Comparison of ENCODE assay signal across 9 cellular contexts in genomic region chr7:151633516-151633812, GRCh38.
A peak's percentile ranks its signal among the peaks of the same experiment; 100 is the strongest.
DNase-seq lines count a peak whose midpoint lies in the region; ATAC-seq, FAIRE-seq and TF ChIP-seq lines count a peak whose summit lies in the region.
"Had no signal": no experiment of that assay in that cellular context is flagged by ENCODE, and none has a peak within 500 bp of the region (broad histone marks: within the 10 kb centered on the region; RNA-seq: fewer than 3 reads in every experiment).

No MANE protein-coding gene starts in this region.

- in situ Hi-C loops in GM12878 (cut with MboI), result no loop called here

- H3K36me3 Mint-ChIP-seq in natural killer cell treated with Interleukin-12 subunit alpha and Interleukin-12 subunit beta and Interleukin-15 and Interleukin-18, amount 100 ng/mL, for 72 hours, result peaks cover 5% of the 10 kb centered on the region

- peak overlapping the region; percentile 95 for H3K4me2 ChIP-seq in GM12878 (ENCODE audit: control insufficient read depth, insufficient read depth)

- H3K36me3 ChIP-seq in HEK293 (ENCODE audit: control insufficient read depth in 2 of 2, insufficient read depth in 1 of 2, low read length in 2 of 2), result no peaks in the 10 kb centered on the region
- no peaks in the 10 kb centered on the region for H3K36me3 ChIP-seq in GM12878 (ENCODE audit: control insufficient read depth in 2 of 2, insufficient read depth in 2 of 2, low read length in 1 of 2)

- peak overlapping the region; percentile 99 for H3K4me3 Mint-ChIP-seq in natural killer cell treated with Interleukin-12 subunit alpha and Interleukin-12 subunit beta and Interleukin-15 and Interleukin-18, amount 100 ng/mL, for 72 hours

- peak overlapping the region; percentile 75 for H2AFZ ChIP-seq in GM12878 (ENCODE audit: control insufficient read depth, low read depth, low read length)

- H3K4me3 ChIP-seq in HEK293 (ENCODE audit: low read depth, low read length) (no peak overlapping the region), GM12878 (no peak overlapping the region)

- no peaks in the 10 kb centered on the region for H3K9me3 Mint-ChIP-seq in natural killer cell treated with Interleukin-12 subunit alpha and Interleukin-12 subunit beta and Interleukin-15 and Interleukin-18, amount 100 ng/mL, for 72 hours

- peaks cover 7% of the 10 kb centered on the region for H3K79me2 ChIP-seq in GM12878 (ENCODE audit: control insufficient read depth, insufficient read depth, low read length)

- no peak for TF ChIP-seq POLR2A in GM12878 (IDR thresholded peaks at IDR 0.05; ENCODE audit: low read depth, low read length)

- TF ChIP-seq CTCF in 22Rv1 (IDR thresholded peaks at IDR 0.05), result no peak
- TF ChIP-seq CTCF in HEK293 (tag by site-specific recombination; IDR thresholded peaks at IDR 0.05), result no peak
- TF ChIP-seq CTCF in GM12878 (IDR thresholded peaks at IDR 0.05 in 2 of 3, conservative IDR thresholded peaks at IDR 0.05 in 1 of 3; ENCODE audit: control insufficient read depth in 2 of 3, extremely low read depth in 1 of 3, insufficient read depth in 1 of 3, low read depth in 3 of 3, low read length in 3 of 3), result no peak

- BruUV-seq in GM12878 (replicated peaks; lab: Mats Ljungman, UMichigan), result no TSS peak

- WGBS in GM12878 (ENCODE audit: insufficient coverage, insufficient replicate concordance, low lambda C conversion rate, missing lambda C conversion rate), result 96% methylated on average over 1 of the region's 1 CpG

- SMC1A ChIA-PET in GM12878 (lab: Charles Lee; ENCODE audit: uncharacterized antibody, unreplicated experiment), result interaction anchor here (0.8 to 2.1 kb wide), 16 partner anchors 23 to 284 kb away, joined by 3 to 7 read pairs (median 4); no protein-coding TSS in a partner anchor

- peak overlapping the region; percentile 35; the same call in 1 of the 2 replicates for H3K9ac ChIP-seq in GM12878 (ENCODE audit: control insufficient read depth, insufficient read depth, low read length)

- H3K9me3 ChIP-seq in HEK293 (ENCODE audit: control insufficient read depth, insufficient read depth, low read depth, low read length), result no peaks in the 10 kb centered on the region
- no peaks in the 10 kb centered on the region; the same call in 1 of the 3 replicates for H3K9me3 ChIP-seq in GM12878 (replicated peaks; ENCODE audit: control insufficient read depth, insufficient read depth, low read length)

- DNase-seq in GM12878 (ENCODE audit: low read depth, low spot score) (no peak), NCI-H1048 (lab: John Stamatoyannopoulos, UW) (no peak)
- no peak for DNase-seq in natural killer cell treated with Interleukin-12 subunit alpha and Interleukin-12 subunit beta and Interleukin-15 and Interleukin-18, amount 100 ng/mL, for 72 hours (ENCODE audit: low spot score)
- DNase-seq: cortex of kidney had no signal

- no peaks in the 10 kb centered on the region; a peak in 1 of 4 replicates for H3K27me3 ChIP-seq in GM12878 (replicated peaks in 1 of 2; ENCODE audit: control insufficient read depth in 2 of 2, insufficient read depth in 2 of 2, low read length in 1 of 2)

- intact Hi-C loops in GM12878 (cut with micrococcal nuclease; ENCODE audit: unreplicated experiment), result loop anchor here (2.0 to 5.0 kb wide), 5 partner anchors 63 to 266 kb away; no protein-coding TSS in a partner anchor

- POLR2A ChIA-PET in HEK293 (lab: Yijun Ruan, JAX) (no interaction called here), GM12878 (lab: Charles Lee) (interaction anchor here (1.1 to 2.2 kb wide), 4 partner anchors 13 to 160 kb away, joined by 3 to 18 read pairs (median 5); partner anchors contain the start of gene RHEB)

- no peak for FAIRE-seq in GM12878 (lab: Jason Lieb, UNC)

- no peaks in the 10 kb centered on the region for H3K27me3 Mint-ChIP-seq in natural killer cell treated with Interleukin-12 subunit alpha and Interleukin-12 subunit beta and Interleukin-15 and Interleukin-18, amount 100 ng/mL, for 72 hours

- H4K20me1 ChIP-seq in GM12878 (ENCODE audit: control insufficient read depth, insufficient read depth), result no peaks in the 10 kb centered on the region

- ATAC-seq in GM12878 (no peak), HG02678 (IDR thresholded peaks at IDR 0.05; ENCODE audit: unreplicated experiment) (no peak), HG03520 (IDR thresholded peaks at IDR 0.05; ENCODE audit: unreplicated experiment) (no peak), GM19328 (IDR thresholded peaks at IDR 0.05; ENCODE audit: unreplicated experiment) (no peak)
- ATAC-seq in natural killer cell treated with Interleukin-12 subunit alpha and Interleukin-12 subunit beta and Interleukin-15 and Interleukin-18, amount 100 ng/mL, for 72 hours, result no peak

- peak overlapping the region; percentile 98 to 100 for H3K27ac Mint-ChIP-seq in natural killer cell treated with Interleukin-12 subunit alpha and Interleukin-12 subunit beta and Interleukin-15 and Interleukin-18, amount 100 ng/mL, for 72 hours

- CTCF ChIA-PET in HEK293 (lab: Yijun Ruan, JAX), result interaction anchor here (1.0 to 2.7 kb wide), 6 partner anchors 17 to 104 kb away, joined by 3 to 12 read pairs (median 6); no protein-coding TSS in a partner anchor
- CTCF ChIA-PET in GM12878 (lab: Yijun Ruan, JAX), result interaction anchor here (0.7 to 4.7 kb wide), 25 partner anchors 9 to 389 kb away, joined by 3 to 40 read pairs (median 5); partner anchors contain the start of gene RHEB

- H3K4me1 ChIP-seq in HEK293 (ENCODE audit: control insufficient read depth, insufficient read depth, low read length) (0 out of 2 replicates have a peak, but pooled peaks cover 4% of the 10 kb centered on the region), GM12878 (ENCODE audit: control insufficient read depth, insufficient read depth, low read length) (peaks cover 9% of the 10 kb centered on the region)

- H3K27ac ChIP-seq in 22Rv1, result peak overlapping the region; percentile 82; the same call in 1 of the 2 replicates
- H3K27ac ChIP-seq in HEK293 (ENCODE audit: extremely low read depth, low read depth, low read length), result no peak overlapping the region
- H3K27ac ChIP-seq in GM12878 (ENCODE audit: control insufficient read depth, insufficient read depth), result peak overlapping the region; percentile 90

- TF ChIP-seq RAD21 in GM12878 (IDR thresholded peaks at IDR 0.05; ENCODE audit: insufficient read depth, low read depth, low read length), result no peak

- peaks cover 22 to 23% of the 10 kb centered on the region in 2 donors for H3K4me1 Mint-ChIP-seq in natural killer cell treated with Interleukin-12 subunit alpha and Interleukin-12 subunit beta and Interleukin-15 and Interleukin-18, amount 100 ng/mL, for 72 hours (ENCODE audit: low read depth in 2 of 2)

- no peak for TF ChIP-seq EP300 in GM12878 (IDR thresholded peaks at IDR 0.05; ENCODE audit: borderline replicate concordance in 1 of 2, control insufficient read depth in 1 of 2, low read depth in 2 of 2, low read length in 2 of 2)

- RAD21 ChIA-PET in GM12878 (lab: Charles Lee; ENCODE audit: unreplicated experiment), result interaction anchor here (0.6 to 4.9 kb wide), 12 partner anchors 37 to 318 kb away, joined by 3 to 38 read pairs (median 6); partner anchors contain the start of gene RHEB

TF ChIP-seq in HEK293, 187 proteins besides CTCF, POLR2A, EP300 and RAD21:
- TF ChIP-seq SETDB1 (IDR thresholded peaks at IDR 0.05; ENCODE audit: insufficient read length, low read length), result peak; percentile 79
- peak; percentile 3; the same call in 1 of the 2 replicates for TF ChIP-seq ZNF311 (tag by site-specific recombination; IDR thresholded peaks at IDR 0.05; ENCODE audit: borderline replicate concordance)
- no peak for TF ChIP-seq ZNF48 (tag by site-specific recombination; IDR thresholded peaks at IDR 0.05)
- no peak for TF ChIP-seq ZNF488 (tag by site-specific recombination; IDR thresholded peaks at IDR 0.05)
- no peak for TF ChIP-seq BCL11B (tag by site-specific recombination; IDR thresholded peaks at IDR 0.05; ENCODE audit: low read depth)
- TF ChIP-seq WT1 (tag by site-specific recombination; IDR thresholded peaks at IDR 0.05), result no peak
- no peak for TF ChIP-seq ZNF521 (tag by site-specific recombination; IDR thresholded peaks at IDR 0.05)
- TF ChIP-seq ZNF292 (tag by site-specific recombination; IDR thresholded peaks at IDR 0.05; ENCODE audit: borderline replicate concordance, low read depth), result no peak
- no peak for TF ChIP-seq ZNF561 (tag by site-specific recombination; IDR thresholded peaks at IDR 0.05; ENCODE audit: borderline replicate concordance)
- no peak for TF ChIP-seq ZSCAN30 (tag by site-specific recombination; IDR thresholded peaks at IDR 0.05)
TF ChIP-seq in HEK293: peak in this region for 2.

TF ChIP-seq in GM12878, 131 proteins besides CTCF, POLR2A, EP300 and RAD21:
- TF ChIP-seq NFIC (IDR thresholded peaks at IDR 0.05; ENCODE audit: low read depth, low read length) (0 out of 2 replicates have a peak, but pooled peaks have one; percentile 16), CREB1 (IDR thresholded peaks at IDR 0.05; ENCODE audit: low read depth) (no peak)
